ENCODE assay signal across 20 cellular contexts in the genomic region with DNA sequence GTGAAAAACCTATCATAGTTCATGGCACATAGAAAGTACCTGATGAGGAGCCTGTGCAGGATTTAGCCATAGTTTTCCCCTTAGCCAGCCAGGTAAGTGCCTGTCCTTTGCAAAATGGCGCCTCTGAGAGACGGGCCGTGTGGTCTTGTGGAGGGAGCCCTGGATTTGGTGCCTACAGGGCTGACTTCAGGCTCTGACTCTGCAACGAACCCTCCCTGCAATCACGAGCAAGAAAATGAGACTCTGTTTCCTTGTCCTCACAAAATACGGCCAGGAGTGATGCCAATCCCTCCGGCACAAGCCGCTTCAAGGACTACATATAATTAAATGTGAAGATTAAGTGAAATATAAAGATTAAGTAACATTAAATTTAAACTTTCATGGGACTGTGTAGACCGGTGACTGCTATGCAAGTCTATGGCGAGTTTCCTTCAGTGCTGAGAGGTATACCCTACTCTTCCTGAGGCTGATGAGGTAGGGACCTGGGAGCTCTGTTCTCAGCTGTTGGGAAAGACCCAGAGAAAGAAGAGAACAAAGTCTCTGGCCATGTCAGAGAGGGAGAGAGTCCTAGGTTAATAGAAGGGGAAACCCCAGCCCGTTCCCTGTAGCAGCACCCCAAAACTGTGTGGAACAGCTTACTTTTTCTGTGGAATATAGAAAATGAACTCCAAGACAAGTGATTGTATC. TPM values are rescaled to one million over a fixed set of nuclear protein-coding genes. Genes with fewer than 3 reads are reported as not detected.
A peak's percentile ranks its signal among the peaks of the same experiment; 100 is the strongest.
DNase-seq lines count a peak whose midpoint lies in the region; ATAC-seq, FAIRE-seq and TF ChIP-seq lines count a peak whose summit lies in the region.
"Had no signal": no experiment of that assay in that cellular context is flagged by ENCODE, and none has a peak within 500 bp of the region (broad histone marks: within the 10 kb centered on the region; RNA-seq: fewer than 3 reads in every experiment).

No MANE protein-coding gene starts in this region.

- TF ChIP-seq EP300 in GM12878 (IDR thresholded peaks at IDR 0.05; ENCODE audit: borderline replicate concordance in 1 of 2, control insufficient read depth in 1 of 2, low read depth in 2 of 2, low read length in 2 of 2) = no peak

- H3K4me1 Mint-ChIP-seq in activated T-cell treated with anti-CD3 and anti-CD28 coated beads, Interleukin-2, amount 50 U/mL, for 24 hours (ENCODE audit: low read depth) = peaks cover 95% of the 10 kb centered on the region
- peaks cover 88% of the 10 kb centered on the region for H3K4me1 Mint-ChIP-seq in activated T-cell treated with anti-CD3 and anti-CD28 coated beads, Interleukin-2, amount 50 U/mL, for 4 hours (ENCODE audit: low read depth)

- peak overlapping the region; percentile 95 for H3K27ac Mint-ChIP-seq in activated T-cell treated with anti-CD3 and anti-CD28 coated beads, Interleukin-2, amount 50 U/mL, for 24 hours
- H3K27ac Mint-ChIP-seq: nephron progenitor cell had no signal

- no peaks in the 10 kb centered on the region for H3K36me3 Mint-ChIP-seq in activated T-cell treated with anti-CD3 and anti-CD28 coated beads, Interleukin-2, amount 50 U/mL, for 24 hours (ENCODE audit: low read depth)
- H3K36me3 Mint-ChIP-seq in activated T-cell treated with anti-CD3 and anti-CD28 coated beads, Interleukin-2, amount 50 U/mL, for 4 hours (ENCODE audit: insufficient read depth) = no peaks in the 10 kb centered on the region

- no peaks in the 10 kb centered on the region for H3K9me3 Mint-ChIP-seq in activated T-cell treated with anti-CD3 and anti-CD28 coated beads, Interleukin-2, amount 50 U/mL, for 24 hours
- H3K9me3 Mint-ChIP-seq in activated T-cell treated with anti-CD3 and anti-CD28 coated beads, Interleukin-2, amount 50 U/mL, for 4 hours = no peaks in the 10 kb centered on the region
- H3K9me3 Mint-ChIP-seq: nephron progenitor cell had no signal

- no peaks in the 10 kb centered on the region for H3K27me3 Mint-ChIP-seq in activated T-cell treated with anti-CD3 and anti-CD28 coated beads, Interleukin-2, amount 50 U/mL, for 24 hours
- no peaks in the 10 kb centered on the region for H3K27me3 Mint-ChIP-seq in activated T-cell treated with anti-CD3 and anti-CD28 coated beads, Interleukin-2, amount 50 U/mL, for 4 hours (ENCODE audit: low read depth)

- H3K4me3 Mint-ChIP-seq in activated T-cell treated with anti-CD3 and anti-CD28 coated beads, Interleukin-2, amount 50 U/mL, for 24 hours = peak overlapping the region; percentile 45
- H3K4me3 Mint-ChIP-seq in activated T-cell treated with anti-CD3 and anti-CD28 coated beads, Interleukin-2, amount 50 U/mL, for 4 hours = no peak overlapping the region
- H3K4me3 Mint-ChIP-seq: nephron progenitor cell had no signal

- H3K9me3 ChIP-seq in OCI-LY3 (ENCODE audit: insufficient read depth, low read length) (no peaks in the 10 kb centered on the region; the same call in 1 of the 2 replicates), GM12878 (replicated peaks; ENCODE audit: control insufficient read depth, insufficient read depth, low read length) (no peaks in the 10 kb centered on the region), spleen (no peaks in the 10 kb centered on the region)
- H3K9me3 ChIP-seq: gastrocnemius medialis, tibial artery had no signal

- no peak for TF ChIP-seq RAD21 in GM12878 (IDR thresholded peaks at IDR 0.05; ENCODE audit: insufficient read depth, low read depth, low read length)

- H3K36me3 ChIP-seq in OCI-LY3 (replicated peaks; ENCODE audit: low read depth, low read length) (no peaks in the 10 kb centered on the region), GM12878 (ENCODE audit: control insufficient read depth in 2 of 2, insufficient read depth in 2 of 2, low read length in 1 of 2) (no peaks in the 10 kb centered on the region), spleen (no peaks in the 10 kb centered on the region)
- H3K36me3 ChIP-seq: gastrocnemius medialis, tibial artery had no signal

- H3K9ac ChIP-seq in OCI-LY3 (ENCODE audit: low read length) (peak overlapping the region; percentile 53), GM12878 (ENCODE audit: control insufficient read depth, insufficient read depth, low read length) (no peak overlapping the region)

- H2AFZ ChIP-seq in OCI-LY3 (ENCODE audit: low read depth, low read length) = 0 out of 2 replicates have a peak overlapping the region, but pooled peaks have one; percentile 3
- no peak overlapping the region for H2AFZ ChIP-seq in GM12878 (ENCODE audit: control insufficient read depth, low read depth, low read length)

- 93% methylated on average over 11 of the region's 11 CpGs for WGBS in GM12878 (ENCODE audit: insufficient coverage, insufficient replicate concordance, low lambda C conversion rate, missing lambda C conversion rate)
- WGBS in spleen, 5 donors = 87 to 90% (median 88%) methylated on average over 11 of the region's 11 CpGs

- TF ChIP-seq POLR2A in GM12878 (IDR thresholded peaks at IDR 0.05; ENCODE audit: low read depth, low read length) = no peak
- no peak for TF ChIP-seq POLR2A in spleen (IDR thresholded peaks at IDR 0.05)

- no peak for DNase-seq in activated T-cell treated with anti-CD3 and anti-CD28 coated beads, Interleukin-2, amount 50 U/mL, for 24 hours
- DNase-seq in activated T-cell treated with anti-CD3 and anti-CD28 coated beads, Interleukin-2, amount 50 U/mL, for 4 hours = no peak
- no peak for DNase-seq in GM12878 (ENCODE audit: low read depth, low spot score)
- no peak for DNase-seq in spleen
- DNase-seq in ecto neural progenitor cell (ENCODE audit: low spot score) = no peak
- no peak for DNase-seq in cerebellar cortex (ENCODE audit: low spot score)
- DNase-seq: cerebellar nuclear complex, DMS 273 treated with DMSO at 0.1 percent for 48 hours, gastrocnemius medialis, GOT3, MM.1S, NCI-H69, nephron progenitor cell, tibial artery had no signal

- TF ChIP-seq CTCF in OCI-LY3 (IDR thresholded peaks at IDR 0.05; ENCODE audit: low read depth, low read length) = no peak
- TF ChIP-seq CTCF in GM12878 (IDR thresholded peaks at IDR 0.05 in 2 of 3, conservative IDR thresholded peaks at IDR 0.05 in 1 of 3; ENCODE audit: control insufficient read depth in 2 of 3, extremely low read depth in 1 of 3, insufficient read depth in 1 of 3, low read depth in 3 of 3, low read length in 3 of 3) = no peak
- no peak for TF ChIP-seq CTCF in spleen (IDR thresholded peaks at IDR 0.05 in 8 of 11, conservative IDR thresholded peaks at IDR 0.05 in 3 of 11)

- H4K20me1 ChIP-seq in OCI-LY3 (ENCODE audit: insufficient read depth, low read length) (no peaks in the 10 kb centered on the region), GM12878 (ENCODE audit: control insufficient read depth, insufficient read depth) (no peaks in the 10 kb centered on the region)

- H3K79me2 ChIP-seq in OCI-LY3 (ENCODE audit: low read length) (peaks cover 6% of the 10 kb centered on the region), GM12878 (ENCODE audit: control insufficient read depth, insufficient read depth, low read length) (no peaks in the 10 kb centered on the region)

- peaks cover 79% of the 10 kb centered on the region for H3K4me1 ChIP-seq in OCI-LY3 (ENCODE audit: low read length)
- peaks cover 28% of the 10 kb centered on the region for H3K4me1 ChIP-seq in GM12878 (ENCODE audit: control insufficient read depth, insufficient read depth, low read length)
- H3K4me1 ChIP-seq in spleen = peaks cover 12 to 92% (median 46%) of the 10 kb centered on the region in 6 donors
- H3K4me1 ChIP-seq: gastrocnemius medialis had no signal

- no peak for FAIRE-seq in GM12878 (lab: Jason Lieb, UNC)
- FAIRE-seq: RCC 7860 had no signal

- peak overlapping the region; percentile 60 for H3K4me3 ChIP-seq in OCI-LY3 (ENCODE audit: low read length)
- no peak overlapping the region for H3K4me3 ChIP-seq in GM12878
- peak overlapping the region in 1 of 8 donors; percentile 50 for H3K4me3 ChIP-seq in spleen
- H3K4me3 ChIP-seq: gastrocnemius medialis, tibial artery had no signal

- H3K27me3 ChIP-seq in OCI-LY3 (ENCODE audit: low read depth, low read length) = no peaks in the 10 kb centered on the region
- peaks cover 4 to 7% of the 10 kb centered on the region in 2 experiments for H3K27me3 ChIP-seq in GM12878 (replicated peaks in 1 of 2; ENCODE audit: control insufficient read depth in 2 of 2, insufficient read depth in 2 of 2, low read length in 1 of 2)
- no peaks in the 10 kb centered on the region for H3K27me3 ChIP-seq in spleen (replicated peaks in 1 of 7)
- H3K27me3 ChIP-seq: gastrocnemius medialis, tibial artery had no signal

- POLR2A ChIA-PET in GM12878 (lab: Charles Lee) = interaction anchor here (0.7 to 1.6 kb wide), 7 partner anchors 9 to 89 kb away, joined by 3 to 7 read pairs (median 3); no protein-coding TSS in a partner anchor

- RAD21 ChIA-PET in GM12878 (lab: Charles Lee; ENCODE audit: unreplicated experiment) = interaction anchor here (0.5 to 2.7 kb wide), 11 partner anchors 9 to 182 kb away, joined by 3 to 17 read pairs (median 4); no protein-coding TSS in a partner anchor

- H3K4me2 ChIP-seq in OCI-LY3 (ENCODE audit: low read length) (peak overlapping the region; percentile 91), GM12878 (ENCODE audit: control insufficient read depth, insufficient read depth) (peak overlapping the region; percentile 41; the same call in 1 of the 2 replicates)

- no TSS peak for BruUV-seq in GM12878 (replicated peaks; lab: Mats Ljungman, UMichigan)

- in situ Hi-C loops in GM12878 (cut with MboI) = no loop called here

- H3K27ac ChIP-seq in OCI-LY3 (ENCODE audit: low read length) = peak overlapping the region; percentile 81
- no peak overlapping the region for H3K27ac ChIP-seq in GM12878 (ENCODE audit: control insufficient read depth, insufficient read depth)
- H3K27ac ChIP-seq in spleen = peak overlapping the region; percentile 66 to 88 (median 80)
- H3K27ac ChIP-seq: gastrocnemius medialis, tibial artery had no signal

- SMC1A ChIA-PET in GM12878 (lab: Charles Lee; ENCODE audit: uncharacterized antibody, unreplicated experiment) = interaction anchor here (0.7 to 3.6 kb wide), 10 partner anchors 7 to 182 kb away, joined by 3 to 15 read pairs (median 5); a partner anchor contains a TSS

- intact Hi-C loops in GM12878 (cut with micrococcal nuclease; ENCODE audit: unreplicated experiment) = loop anchor here (2.0 kb wide), 1 partner anchor 57 kb away; no protein-coding TSS in a partner anchor
- intact Hi-C loops in spleen (cut with DNase I; ENCODE audit: low total_unique reads) = no loop called here

- CTCF ChIA-PET in GM12878 (lab: Yijun Ruan, JAX) = interaction anchor here (0.5 to 2.4 kb wide), 7 partner anchors 17 to 177 kb away, joined by 3 to 8 read pairs (median 4); no protein-coding TSS in a partner anchor

- no peak for ATAC-seq in activated T-cell treated with anti-CD3 and anti-CD28 coated beads, Interleukin-2, amount 50 U/mL, for 4 hours
- ATAC-seq in GM12878 (no peak), HG03135 (IDR thresholded peaks at IDR 0.05; ENCODE audit: unreplicated experiment) (no peak)
- ATAC-seq: gastrocnemius medialis had no signal

RNA-seq across cellular contexts. Expression of a gene that starts 6.1 kb away (rescaled TPM):
- total RNA-seq in activated T-cell treated with anti-CD3 and anti-CD28 coated beads, Interleukin-2, amount 50 U/mL, for 4 hours = 10 to 100 TPM; 17.6 to 30.8 (median 23.7) TPM
- total RNA-seq in GM12878 (2013; cell fraction: nucleolus; rRNA removed) = 2.3 and 2.7 TPM in 2 replicates
- total RNA-seq in GM12878 (2014; rRNA removed) = 0.27 and 0.56 TPM in 2 replicates
- 0.18 and 0.22 TPM in 2 replicates for total RNA-seq in GM12878 (2014; rRNA removed; fragmentation: Illumina TruSeq; extraction: Trizol)
- 0.44 and 0.45 TPM in 2 replicates for total RNA-seq in GM12878 (2021)
- polyA plus RNA-seq in GM12878 (2011; ENCODE audit: low read depth) = 1.7 TPM
- 0.10 and 0.14 TPM in 2 replicates for polyA plus RNA-seq in GM12878 (2011; rRNA removed)
- 0.36 and 0.43 TPM in 2 replicates for polyA plus RNA-seq in GM12878 (2011; cell fraction: cytosol; rRNA removed)
- polyA plus RNA-seq in GM12878 (2011; cell fraction: nucleus; rRNA removed) = 0.38 and 0.45 TPM in 2 replicates
- 3.2 and 3.5 TPM in 2 replicates for polyA plus RNA-seq in GM12878 (2012)
- 0.06 and 0.15 TPM in 2 replicates for polyA plus RNA-seq in GM12878 (2014; fragmentation: Illumina TruSeq; extraction: Trizol)
- under 1 TPM; 0.03 to 0.11 TPM for polyA plus RNA-seq in GM12878 (2014; fragmentation: Nextera tagmentation; extraction: Ambion mirVana)
- 0.15 and 0.28 TPM in 2 replicates for polyA plus RNA-seq in GM12878 (2014; rRNA removed)
- under 1 TPM; 0.44 to 0.63 TPM for polyA plus RNA-seq in GM12878 (2016; fragmentation: Nextera tagmentation; extraction: Ambion mirVana)
- 0.59 and 0.88 TPM in 2 replicates for polyA minus RNA-seq in GM12878 (2011; rRNA and poly(A)+ RNA removed)
- 0.21 TPM in 1 of 2 replicates, not detected in the other for polyA minus RNA-seq in GM12878 (2011; cell fraction: cytosol; rRNA and poly(A)+ RNA removed)
- 0.36 and 0.38 TPM in 2 replicates for polyA minus RNA-seq in GM12878 (2011; cell fraction: nucleus; rRNA and poly(A)+ RNA removed)
- 10 to 100 TPM; 25.0 to 66.6 (median 33.2) TPM for total RNA-seq in spleen
- 10 to 100 TPM; 35.4 to 50.7 (median 39.6) TPM for polyA plus RNA-seq in spleen
- total RNA-seq: gastrocnemius medialis, liver, renal cortical epithelial cell had no signal
- polyA plus RNA-seq: AG04450 had no signal

RNA-seq across cellular contexts. Expression of a gene that starts 48.1 kb away (rescaled TPM):
- total RNA-seq in activated T-cell treated with anti-CD3 and anti-CD28 coated beads, Interleukin-2, amount 50 U/mL, for 4 hours = 10 to 100 TPM; 26.1 to 31.2 (median 26.9) TPM
- 9.2 and 11.3 TPM in 2 replicates for total RNA-seq in GM12878 (2013; cell fraction: nucleolus; rRNA removed)
- total RNA-seq in GM12878 (2014; rRNA removed) = 1.5 and 1.9 TPM in 2 replicates
- 0.92 and 1.9 TPM in 2 replicates for total RNA-seq in GM12878 (2014; rRNA removed; fragmentation: Illumina TruSeq; extraction: Trizol)
- 15.9 and 18.4 TPM in 2 replicates for total RNA-seq in GM12878 (2021)
- 2.2 TPM for polyA plus RNA-seq in GM12878 (2011; ENCODE audit: low read depth)
- 0.67 and 0.84 TPM in 2 replicates for polyA plus RNA-seq in GM12878 (2011; rRNA removed)
- 0.78 and 1.1 TPM in 2 replicates for polyA plus RNA-seq in GM12878 (2011; cell fraction: cytosol; rRNA removed)
- polyA plus RNA-seq in GM12878 (2011; cell fraction: nucleus; rRNA removed) = 4.7 and 6.3 TPM in 2 replicates
- polyA plus RNA-seq in GM12878 (2012) = 8.6 and 8.9 TPM in 2 replicates
- polyA plus RNA-seq in GM12878 (2014; fragmentation: Illumina TruSeq; extraction: Trizol) = 1.1 and 6.0 TPM in 2 replicates
- polyA plus RNA-seq in GM12878 (2014; fragmentation: Nextera tagmentation; extraction: Ambion mirVana) = under 1 TPM; 0.04 to 0.11 TPM
- polyA plus RNA-seq in GM12878 (2014; rRNA removed) = 6.1 and 8.0 TPM in 2 replicates
- under 1 TPM; 0.53 to 0.87 TPM for polyA plus RNA-seq in GM12878 (2016; fragmentation: Nextera tagmentation; extraction: Ambion mirVana)
- 0.59 and 3.8 TPM in 2 replicates for polyA minus RNA-seq in GM12878 (2011; rRNA and poly(A)+ RNA removed)
- 3.3 and 4.4 TPM in 2 replicates for polyA minus RNA-seq in GM12878 (2011; cell fraction: cytosol; rRNA and poly(A)+ RNA removed)
- polyA minus RNA-seq in GM12878 (2011; cell fraction: nucleus; rRNA and poly(A)+ RNA removed) = 3.7 and 7.4 TPM in 2 replicates
- total RNA-seq in spleen = 10 to 100 TPM; 19.8 to 58.0 (median 39.0) TPM
- polyA plus RNA-seq in spleen = 10 to 100 TPM in 1 of 3 donors, 1 to 10 TPM in 2; 2.5 to 14.2 (median 2.6) TPM

Comparison
In these comparisons a context has a peak if more than half of its experiments do, and no peak if none do; other contexts are left out.
1. RNA of a gene that starts 6.1 kb away (total RNA-seq): 25.0 to 66.6 TPM in spleen and 17.6 to 30.8 TPM in activated T-cell treated with anti-CD3 and anti-CD28 coated beads, Interleukin-2, amount 50 U/mL, for 4 hours; 0.18 to 2.7 TPM in GM12878; every median in the first group is over 4 times any median in the second.